Comparison of ENCODE assay signal across 12 cellular contexts in genomic region chr7:33043875-33044718, GRCh38. TPM values are rescaled to one million over a fixed set of nuclear protein-coding genes. Genes with fewer than 3 reads are reported as not detected.
DNase-seq lines count a peak whose midpoint lies in the region; ATAC-seq, FAIRE-seq and TF ChIP-seq lines count a peak whose summit lies in the region.
"Had no signal": no experiment of that assay in that cellular context is flagged by ENCODE, and none has a peak within 500 bp of the region (broad histone marks: within the 10 kb centered on the region; RNA-seq: fewer than 3 reads in every experiment).

No MANE protein-coding gene starts in this region.

- no peak overlapping the region for H3K4me3 ChIP-seq in body of pancreas
- H3K4me3 ChIP-seq in HepG2 (replicated peaks in 1 of 3; ENCODE audit: insufficient read depth in 1 of 3, low read depth in 2 of 3, low read length in 3 of 3), result peak overlapping the region; percentile 46 to 63 (median 49)
- no peak overlapping the region for H3K4me3 ChIP-seq in tibial artery
- H3K4me3 ChIP-seq: BLaER1 had no signal

- 21 to 25% methylated on average over 6 of the region's 6 CpGs for WGBS in body of pancreas, 2 donors
- 17% methylated on average over 6 of the region's 6 CpGs for WGBS in HepG2 (ENCODE audit: low lambda C conversion rate)

- DNase-seq in activated naive CD8-positive, alpha-beta T cell treated with anti-CD3 and anti-CD28 coated beads for 36 hours, result no peak
- DNase-seq in body of pancreas (peak in 3 of 4 donors; percentile 28 to 80 (median 48)), HepG2 (ENCODE audit: low spot score) (peak; percentile 93), type B pancreatic cell (ENCODE audit: extremely low spot score, unreplicated experiment) (no peak), tibial artery (no peak)
- DNase-seq: hippocampal formation, NCI-H187 treated with DMSO at 0.1 percent for 48 hours, T-helper 2 cell had no signal

- H3K36me3 ChIP-seq in body of pancreas (replicated peaks in 1 of 2; ENCODE audit: insufficient read depth in 1 of 2, low read depth in 2 of 2) (no peaks in the 10 kb centered on the region), HepG2 (replicated peaks in 1 of 2; ENCODE audit: control insufficient read depth in 1 of 2, insufficient read depth in 2 of 2, low read length in 2 of 2) (no peaks in the 10 kb centered on the region), tibial artery (no peaks in the 10 kb centered on the region)

- H3K9ac ChIP-seq in HepG2 (ENCODE audit: insufficient read depth, low read depth, low read length), result peak overlapping the region; percentile 82
- H3K9ac ChIP-seq: BLaER1 had no signal

- intact Hi-C loops in body of pancreas (cut with DNase I), result no loop called here
- intact Hi-C loops in HepG2 (cut with micrococcal nuclease; ENCODE audit: unreplicated experiment), result loop anchor here (10.0 kb wide), 1 partner anchor 149 kb away; the partner anchor contains the start of gene KBTBD2
- intact Hi-C loops in tibial artery (cut with DNase I; ENCODE audit: low total_unique reads), result no loop called here

- H3K79me2 ChIP-seq in HepG2 (ENCODE audit: insufficient read depth, low read length), result peaks cover 97% of the 10 kb centered on the region

- H3K9me3 ChIP-seq in body of pancreas (no peaks in the 10 kb centered on the region), HepG2 (ENCODE audit: low read length) (no peaks in the 10 kb centered on the region), tibial artery (no peaks in the 10 kb centered on the region)
- H3K9me3 ChIP-seq: BLaER1 had no signal

- peaks cover 59% of the 10 kb centered on the region for H3K4me1 Mint-ChIP-seq in activated naive CD8-positive, alpha-beta T cell (ENCODE audit: low read depth)
- H3K4me1 Mint-ChIP-seq in activated naive CD8-positive, alpha-beta T cell treated with anti-CD3 and anti-CD28 coated beads for 36 hours, result peaks cover 39% of the 10 kb centered on the region
- H3K4me1 Mint-ChIP-seq in type B pancreatic cell (ENCODE audit: unreplicated experiment), result peaks cover 28% of the 10 kb centered on the region

- no peaks in the 10 kb centered on the region for H3K36me3 Mint-ChIP-seq in activated naive CD8-positive, alpha-beta T cell
- H3K36me3 Mint-ChIP-seq in activated naive CD8-positive, alpha-beta T cell treated with anti-CD3 and anti-CD28 coated beads for 36 hours, result peaks cover 2% of the 10 kb centered on the region
- H3K36me3 Mint-ChIP-seq in type B pancreatic cell, result peaks cover 4% of the 10 kb centered on the region

- CTCF ChIA-PET in HepG2 (lab: Yijun Ruan, JAX; ENCODE audit: low intra/inter-chr PET ratio, low total read pairs), result no interaction called here

- H2AFZ ChIP-seq in HepG2 (ENCODE audit: low read length), result no peak overlapping the region

- TF ChIP-seq RAD21 in HepG2 (CRISPR knock-in tag; IDR thresholded peaks at IDR 0.05), result 0 out of 2 replicates have a peak, but pooled peaks have one; percentile 36

- H3K9me3 Mint-ChIP-seq in activated naive CD8-positive, alpha-beta T cell (ENCODE audit: low read depth), result no peaks in the 10 kb centered on the region
- H3K9me3 Mint-ChIP-seq in activated naive CD8-positive, alpha-beta T cell treated with anti-CD3 and anti-CD28 coated beads for 36 hours, result no peaks in the 10 kb centered on the region
- H3K9me3 Mint-ChIP-seq in type B pancreatic cell, result peaks cover 4% of the 10 kb centered on the region

- FAIRE-seq in HepG2 (lab: Jason Lieb, UNC), result no peak

- POLR2A ChIA-PET in HepG2 (lab: Yijun Ruan, JAX), result interaction anchor here (0.6 to 1.1 kb wide), 4 partner anchors 14 to 86 kb away, joined by 3 to 5 read pairs (median 3); partner anchors contain the start of genes FKBP9 and NT5C3A

- no peaks in the 10 kb centered on the region for H4K20me1 ChIP-seq in HepG2 (ENCODE audit: insufficient read depth, low read length)

- peak overlapping the region; percentile 66 for H3K27ac Mint-ChIP-seq in activated naive CD8-positive, alpha-beta T cell
- H3K27ac Mint-ChIP-seq in activated naive CD8-positive, alpha-beta T cell treated with anti-CD3 and anti-CD28 coated beads for 36 hours, result no peak overlapping the region
- peak overlapping the region; percentile 79 for H3K27ac Mint-ChIP-seq in type B pancreatic cell

- BruUV-seq in HepG2 (replicated peaks; lab: Mats Ljungman, UMichigan), result TSS peak; percentile 22

- H3K27ac ChIP-seq in body of pancreas (peak overlapping the region; percentile 57 to 89 (median 82)), HepG2 (ENCODE audit: extremely low read length, insufficient read depth, low read length) (peak overlapping the region; percentile 99), tibial artery (no peak overlapping the region)
- H3K27ac ChIP-seq: BLaER1 had no signal

- H3K27me3 ChIP-seq in body of pancreas, result no peaks in the 10 kb centered on the region
- H3K27me3 ChIP-seq in HepG2 (ENCODE audit: control insufficient read depth in 1 of 2, insufficient read depth in 2 of 2, low read length in 2 of 2), result no peaks in the 10 kb centered on the region; a peak in 1 of 5 replicates
- no peaks in the 10 kb centered on the region for H3K27me3 ChIP-seq in tibial artery
- H3K27me3 ChIP-seq: BLaER1 had no signal

- peak overlapping the region; percentile 88 for H3K4me2 ChIP-seq in HepG2 (ENCODE audit: low read depth, low read length)
- H3K4me2 ChIP-seq: BLaER1 had no signal

- peak in 2 of 3 donors; percentile 4 to 12 for TF ChIP-seq POLR2A in body of pancreas (IDR thresholded peaks at IDR 0.05)
- TF ChIP-seq POLR2A in HepG2 (IDR thresholded peaks at IDR 0.05; ENCODE audit: insufficient read depth in 1 of 2, low read depth in 2 of 2, low read length in 2 of 2), result no peak; a peak in 1 of 4 replicates

- H3K4me3 Mint-ChIP-seq in activated naive CD8-positive, alpha-beta T cell, result no peak overlapping the region
- H3K4me3 Mint-ChIP-seq in activated naive CD8-positive, alpha-beta T cell treated with anti-CD3 and anti-CD28 coated beads for 36 hours, result no peak overlapping the region
- peak overlapping the region; percentile 53 for H3K4me3 Mint-ChIP-seq in type B pancreatic cell

- TF ChIP-seq CTCF in body of pancreas (IDR thresholded peaks at IDR 0.05) (peak; percentile 17 to 82 (median 71)), HepG2 (CRISPR knock-in tag; IDR thresholded peaks at IDR 0.05) (peak; percentile 45), type B pancreatic cell (conservative IDR thresholded peaks at IDR 0.05) (peak; percentile 30), tibial artery (IDR thresholded peaks at IDR 0.05) (no peak)

- no peaks in the 10 kb centered on the region for H3K27me3 Mint-ChIP-seq in activated naive CD8-positive, alpha-beta T cell
- no peaks in the 10 kb centered on the region for H3K27me3 Mint-ChIP-seq in activated naive CD8-positive, alpha-beta T cell treated with anti-CD3 and anti-CD28 coated beads for 36 hours
- no peaks in the 10 kb centered on the region for H3K27me3 Mint-ChIP-seq in type B pancreatic cell

- H3K4me1 ChIP-seq in body of pancreas (peaks cover 63% of the 10 kb centered on the region), HepG2 (ENCODE audit: insufficient read depth, low read length) (peaks cover 77% of the 10 kb centered on the region), tibial artery (peaks cover 0 to 31% (median 2%) of the 10 kb centered on the region in 4 donors)

- ATAC-seq in body of pancreas, result peak; percentile 95
- peak; percentile 94 for ATAC-seq in HepG2
- ATAC-seq in GM18858 (IDR thresholded peaks at IDR 0.05; ENCODE audit: unreplicated experiment), result no peak
- no peak for ATAC-seq in GM19023 (IDR thresholded peaks at IDR 0.05; ENCODE audit: unreplicated experiment)

- in situ Hi-C loops in HepG2 (cut with HindIII; ENCODE audit: extremely low pct_ligation_motif_present, low pct_unique_long_range_greater_than_20kb), result no loop called here

- peak in 1 of 2 experiments; percentile 54; a peak in 3 of 4 replicates for TF ChIP-seq EP300 in HepG2 (IDR thresholded peaks at IDR 0.05; ENCODE audit: low read depth in 2 of 2, low read length in 2 of 2)
- no peak for TF ChIP-seq EP300 in HepG2 (CRISPR knock-in tag; IDR thresholded peaks at IDR 0.05; ENCODE audit: borderline replicate concordance)

TF ChIP-seq in HepG2, 621 proteins besides CTCF, POLR2A, EP300 and RAD21 (continues in another document):
- TF ChIP-seq ZFP36 (IDR thresholded peaks at IDR 0.05; ENCODE audit: borderline replicate concordance, low read depth, low read length, partially characterized antibody) (no peak), ZNF556 (CRISPR knock-in tag; IDR thresholded peaks at IDR 0.05; ENCODE audit: borderline replicate concordance) (no peak), ZNF205 (CRISPR knock-in tag; IDR thresholded peaks at IDR 0.05) (no peak), NR3C1 (CRISPR knock-in tag; IDR thresholded peaks at IDR 0.05) (no peak)

RNA-seq across cellular contexts. Expression of gene NT5C3A, which starts 18.5 kb away (rescaled TPM):
- total RNA-seq in activated naive CD8-positive, alpha-beta T cell treated with anti-CD3 and anti-CD28 coated beads for 36 hours, result 10 to 100 TPM; 45.3 to 48.7 TPM
- 10 to 100 TPM; 20.4 to 26.5 TPM for total RNA-seq in body of pancreas
- 22.8 and 34.0 TPM in 2 replicates for total RNA-seq in HepG2 (2016; rRNA removed; fragmentation: Illumina TruSeq; extraction: Trizol)
- 16.1 and 17.7 TPM in 2 replicates for total RNA-seq in HepG2 (2016; cell fraction: cytosol; rRNA removed; fragmentation: Illumina TruSeq; extraction: Trizol; ENCODE audit: low read depth)
- 20.7 and 28.8 TPM in 2 replicates for total RNA-seq in HepG2 (2016; cell fraction: insoluble cytoplasmic fraction; rRNA removed; fragmentation: Illumina TruSeq; extraction: Trizol)
- total RNA-seq in HepG2 (2016; cell fraction: membrane; rRNA removed; fragmentation: Illumina TruSeq; extraction: Trizol), result 18.3 and 19.0 TPM in 2 replicates
- total RNA-seq in HepG2 (2016; cell fraction: nucleus; rRNA removed; fragmentation: Illumina TruSeq; extraction: Trizol), result 33.8 and 36.2 TPM in 2 replicates
- polyA plus RNA-seq in HepG2 (2011; rRNA removed), result 9.6 and 16.9 TPM in 2 replicates
- polyA plus RNA-seq in HepG2 (2011; cell fraction: cytosol; rRNA removed), result 4.9 and 7.5 TPM in 2 replicates
- 3.7 and 5.4 TPM in 2 replicates for polyA plus RNA-seq in HepG2 (2011; cell fraction: nucleus; rRNA removed)
- 22.4 and 29.1 TPM in 2 replicates for polyA plus RNA-seq in HepG2 (2012)
- polyA plus RNA-seq in HepG2 (2016; cell fraction: cytosol; fragmentation: Illumina TruSeq; extraction: Trizol; ENCODE audit: low read depth), result 6.0 and 6.1 TPM in 2 replicates
- 24.5 and 27.3 TPM in 2 replicates for polyA plus RNA-seq in HepG2 (2016; cell fraction: insoluble cytoplasmic fraction; fragmentation: Illumina TruSeq; extraction: Trizol; ENCODE audit: low read depth)
- polyA plus RNA-seq in HepG2 (2016; cell fraction: membrane; fragmentation: Illumina TruSeq; extraction: Trizol; ENCODE audit: low read depth), result 13.7 and 13.9 TPM in 2 replicates
- polyA plus RNA-seq in HepG2 (2016; cell fraction: nucleus; fragmentation: Illumina TruSeq; extraction: Trizol; ENCODE audit: insufficient read depth, low read depth), result 42.4 and 45.3 TPM in 2 replicates
- polyA minus RNA-seq in HepG2 (2011; rRNA and poly(A)+ RNA removed; ENCODE audit: low replicate concordance), result 2.7 and 3.2 TPM in 2 replicates
- polyA minus RNA-seq in HepG2 (2011; cell fraction: cytosol; rRNA and poly(A)+ RNA removed), result 5.7 and 7.7 TPM in 2 replicates
- 28.3 and 30.0 TPM in 2 replicates for polyA minus RNA-seq in HepG2 (2011; cell fraction: nucleus; rRNA and poly(A)+ RNA removed)
- 25.4 and 30.9 TPM in 2 replicates for total RNA-seq in type B pancreatic cell (ENCODE audit: low replicate concordance)

Comparison
In these comparisons a context has a peak if more than half of its experiments do, and no peak if none do; other contexts are left out.
1. DNase-seq: peak in body of pancreas (3 of 4) and HepG2 (single experiment); none in activated naive CD8-positive, alpha-beta T cell treated with anti-CD3 and anti-CD28 coated beads for 36 hours (single experiment), type B pancreatic cell (single experiment) and tibial artery (0 of 2).
2. ATAC-seq: peak in body of pancreas (single experiment) and HepG2 (single experiment); none in GM18858 (single experiment) and GM19023 (single experiment).
3. H3K27ac ChIP-seq: peak in body of pancreas (4 of 4) and HepG2 (single experiment); none in tibial artery (0 of 2).
4. H3K4me3 ChIP-seq: peak in HepG2 (3 of 3); none in body of pancreas (0 of 2) and tibial artery (0 of 2).
5. CTCF ChIP-seq: peak in body of pancreas (7 of 7), HepG2 (single experiment) and type B pancreatic cell (single experiment); none in tibial artery (0 of 2).
6. POLR2A ChIP-seq: peak in body of pancreas (2 of 3); none in HepG2 (0 of 2).